ENCODE assay signal across 1 cellular context in genomic region chr17:67289174-67289876, GRCh38.
A peak's percentile ranks its signal among the peaks of the same experiment; 100 is the strongest.
TF ChIP-seq lines count a peak whose summit lies in the region.

No MANE protein-coding gene starts in this region.

TF ChIP-seq in liver, 16 proteins besides CTCF, POLR2A, EP300 and RAD21 (continued from another document):
- TF ChIP-seq, protein P1, sequence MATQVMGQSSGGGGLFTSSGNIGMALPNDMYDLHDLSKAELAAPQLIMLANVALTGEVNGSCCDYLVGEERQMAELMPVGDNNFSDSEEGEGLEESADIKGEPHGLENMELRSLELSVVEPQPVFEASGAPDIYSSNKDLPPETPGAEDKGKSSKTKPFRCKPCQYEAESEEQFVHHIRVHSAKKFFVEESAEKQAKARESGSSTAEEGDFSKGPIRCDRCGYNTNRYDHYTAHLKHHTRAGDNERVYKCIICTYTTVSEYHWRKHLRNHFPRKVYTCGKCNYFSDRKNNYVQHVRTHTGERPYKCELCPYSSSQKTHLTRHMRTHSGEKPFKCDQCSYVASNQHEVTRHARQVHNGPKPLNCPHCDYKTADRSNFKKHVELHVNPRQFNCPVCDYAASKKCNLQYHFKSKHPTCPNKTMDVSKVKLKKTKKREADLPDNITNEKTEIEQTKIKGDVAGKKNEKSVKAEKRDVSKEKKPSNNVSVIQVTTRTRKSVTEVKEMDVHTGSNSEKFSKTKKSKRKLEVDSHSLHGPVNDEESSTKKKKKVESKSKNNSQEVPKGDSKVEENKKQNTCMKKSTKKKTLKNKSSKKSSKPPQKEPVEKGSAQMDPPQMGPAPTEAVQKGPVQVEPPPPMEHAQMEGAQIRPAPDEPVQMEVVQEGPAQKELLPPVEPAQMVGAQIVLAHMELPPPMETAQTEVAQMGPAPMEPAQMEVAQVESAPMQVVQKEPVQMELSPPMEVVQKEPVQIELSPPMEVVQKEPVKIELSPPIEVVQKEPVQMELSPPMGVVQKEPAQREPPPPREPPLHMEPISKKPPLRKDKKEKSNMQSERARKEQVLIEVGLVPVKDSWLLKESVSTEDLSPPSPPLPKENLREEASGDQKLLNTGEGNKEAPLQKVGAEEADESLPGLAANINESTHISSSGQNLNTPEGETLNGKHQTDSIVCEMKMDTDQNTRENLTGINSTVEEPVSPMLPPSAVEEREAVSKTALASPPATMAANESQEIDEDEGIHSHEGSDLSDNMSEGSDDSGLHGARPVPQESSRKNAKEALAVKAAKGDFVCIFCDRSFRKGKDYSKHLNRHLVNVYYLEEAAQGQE (IDR thresholded peaks at IDR 0.05) = peak; percentile 15
- peak; percentile 85 for TF ChIP-seq NR2F2 (IDR thresholded peaks at IDR 0.05)
- peak; percentile 77 for TF ChIP-seq MAX (IDR thresholded peaks at IDR 0.05)
- peak; percentile 33 to 47 for TF ChIP-seq RXRA (IDR thresholded peaks at IDR 0.05)
- TF ChIP-seq GABPA (IDR thresholded peaks at IDR 0.05 in 1 of 2, conservative IDR thresholded peaks at IDR 0.05 in 1 of 2) = no peak
- peak; percentile 32 for TF ChIP-seq SP1 (IDR thresholded peaks at IDR 0.05)
- no peak for TF ChIP-seq FOXA1 (IDR thresholded peaks at IDR 0.05)
- peak; percentile 9 to 20 for TF ChIP-seq JUND (IDR thresholded peaks at IDR 0.05)
- no peak for TF ChIP-seq HNF4A (conservative IDR thresholded peaks at IDR 0.05)
- TF ChIP-seq YY1 (IDR thresholded peaks at IDR 0.05) = peak; percentile 40
- peak; percentile 9 for TF ChIP-seq FOXA2 (IDR thresholded peaks at IDR 0.05)
- TF ChIP-seq, protein P2, sequence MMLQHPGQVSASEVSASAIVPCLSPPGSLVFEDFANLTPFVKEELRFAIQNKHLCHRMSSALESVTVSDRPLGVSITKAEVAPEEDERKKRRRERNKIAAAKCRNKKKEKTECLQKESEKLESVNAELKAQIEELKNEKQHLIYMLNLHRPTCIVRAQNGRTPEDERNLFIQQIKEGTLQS (IDR thresholded peaks at IDR 0.05) = no peak
